In the genomic region with DNA sequence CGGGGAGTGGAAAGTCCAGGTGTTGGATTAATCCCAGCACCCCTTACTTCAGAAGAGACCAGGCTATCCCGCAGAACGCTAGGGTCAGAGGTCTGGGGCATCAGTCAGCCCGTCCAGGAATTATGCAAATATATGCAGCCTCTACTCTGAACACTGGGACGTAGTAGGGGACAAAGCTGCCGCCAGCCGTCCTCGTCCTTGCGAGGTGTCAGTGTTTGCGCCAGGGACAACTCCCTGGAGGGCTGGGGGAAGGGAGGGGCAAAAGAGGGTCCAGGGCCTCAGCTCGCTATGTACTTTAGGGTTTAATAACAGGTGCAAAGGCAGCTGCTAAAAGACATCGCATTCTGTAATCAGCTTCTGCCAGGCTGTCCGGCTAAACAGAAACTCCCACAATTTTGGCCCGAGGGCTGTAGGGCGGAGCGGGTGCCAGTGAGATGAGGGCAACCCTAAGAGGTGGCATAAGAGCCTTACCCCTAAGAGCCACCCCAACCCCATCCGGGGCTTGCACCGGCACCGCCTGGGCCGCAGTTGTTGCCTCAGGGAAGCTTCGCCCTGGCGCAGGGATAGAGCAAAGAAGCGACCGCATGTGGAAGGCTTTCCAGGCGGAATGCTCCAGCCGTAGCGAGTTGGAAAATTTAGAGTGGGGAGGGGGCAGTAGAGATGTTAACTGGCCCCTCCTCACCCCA, we compare ENCODE assay signal across 9 cellular contexts. TPM values are rescaled to one million over a fixed set of nuclear protein-coding genes. Genes with fewer than 3 reads are reported as not detected.
DNase-seq lines count a peak whose midpoint lies in the region; ATAC-seq, FAIRE-seq and TF ChIP-seq lines count a peak whose summit lies in the region.
"Had no signal": no experiment of that assay in that cellular context is flagged by ENCODE, and none has a peak within 500 bp of the region (broad histone marks: within the 10 kb centered on the region; RNA-seq: fewer than 3 reads in every experiment).

No MANE protein-coding gene starts in this region.

- no peak for DNase-seq in Calu3
- peak in 4 of 5 donors; percentile 55 to 75 (median 72) for DNase-seq in heart left ventricle
- DNase-seq in pancreas, result peak in 1 of 6 donors; percentile 18
- no peak for DNase-seq in progenitor cell of endocrine pancreas (ENCODE audit: low spot score, unreplicated experiment)
- DNase-seq in nucleus accumbens (lab: John Stamatoyannopoulos, UW), result no peak
- DNase-seq in DMS 273 treated with DMSO at 0.1 percent for 48 hours (lab: John Stamatoyannopoulos, UW), result no peak
- DNase-seq: SHP77 treated with DMSO at 0.1 percent for 48 hours had no signal

- H3K27me3 ChIP-seq in heart left ventricle (peaks cover 0 to 98% (median 5%) of the 10 kb centered on the region in 9 donors), pancreas (peaks cover 0 to 18% (median 6%) of the 10 kb centered on the region in 4 donors)

- CTCF ChIA-PET in Calu3 (lab: Charles Lee), result interaction anchor here (0.7 kb wide), 1 partner anchor 97 kb away, joined by 3 read pairs; no protein-coding TSS in a partner anchor

- H3K9me3 ChIP-seq in heart left ventricle (no peaks in the 10 kb centered on the region), pancreas (no peaks in the 10 kb centered on the region)

- WGBS in heart left ventricle, 4 donors, result 14 to 21% (median 15%) methylated on average over 21 to 27 of the region's 27 CpGs
- WGBS in pancreas, 2 donors, result 59 to 63% methylated on average over 27 of the region's 27 CpGs

- TF ChIP-seq CTCF in Calu3 (IDR thresholded peaks at IDR 0.05; ENCODE audit: unreplicated experiment) (no peak), VCaP (conservative IDR thresholded peaks at IDR 0.05) (no peak), heart left ventricle (IDR thresholded peaks at IDR 0.05) (peak in 1 of 12 donors; percentile 30), pancreas (IDR thresholded peaks at IDR 0.05) (no peak), progenitor cell of endocrine pancreas (IDR thresholded peaks at IDR 0.05; ENCODE audit: unreplicated experiment) (no peak)

- ATAC-seq in heart left ventricle (peak; percentile 17 to 33 (median 27)), pancreas (peak in 3 of 4 donors; percentile 4 to 8 (median 7)), GM21390 (IDR thresholded peaks at IDR 0.05; ENCODE audit: unreplicated experiment) (no peak)

- H3K27ac Mint-ChIP-seq in Calu3 (ENCODE audit: unreplicated experiment) (no peak overlapping the region), progenitor cell of endocrine pancreas (no peak overlapping the region)

- H3K9me3 Mint-ChIP-seq in Calu3 (ENCODE audit: low read depth, unreplicated experiment), result peaks cover 5% of the 10 kb centered on the region
- H3K9me3 Mint-ChIP-seq in progenitor cell of endocrine pancreas (ENCODE audit: low read depth), result no peaks in the 10 kb centered on the region

- TF ChIP-seq POLR2A in heart left ventricle (IDR thresholded peaks at IDR 0.05), result no peak

- no peak for FAIRE-seq in pancreas (lab: Jason Lieb, UNC)

- peak overlapping the region; percentile 9 to 95 (median 82) for H3K4me3 ChIP-seq in heart left ventricle
- H3K4me3 ChIP-seq in pancreas, result peak overlapping the region in 2 of 4 donors; percentile 31 to 47

- intact Hi-C loops in Calu3 (cut with micrococcal nuclease; ENCODE audit: unreplicated experiment) (no loop called here), heart left ventricle (cut with DNase I) (loop anchor here in 1 of 10 donors (5.0 kb wide), 1 partner anchor 631 kb away; no protein-coding TSS in a partner anchor), pancreas (cut with DNase I) (no loop called here)

- H3K4me3 Mint-ChIP-seq in Calu3 (ENCODE audit: low read depth, unreplicated experiment) (peak overlapping the region; percentile 67), progenitor cell of endocrine pancreas (ENCODE audit: low read depth) (no peak overlapping the region)

- no peaks in the 10 kb centered on the region for H3K4me1 Mint-ChIP-seq in Calu3 (ENCODE audit: low read depth, unreplicated experiment)
- H3K4me1 Mint-ChIP-seq in progenitor cell of endocrine pancreas (ENCODE audit: low read depth), result peaks cover 10% of the 10 kb centered on the region

- H3K36me3 Mint-ChIP-seq in Calu3 (ENCODE audit: insufficient read depth, unreplicated experiment), result no peaks in the 10 kb centered on the region
- no peaks in the 10 kb centered on the region for H3K36me3 Mint-ChIP-seq in progenitor cell of endocrine pancreas (ENCODE audit: insufficient read depth)

- H3K27ac ChIP-seq in VCaP, result peak overlapping the region; percentile 16; the same call in 1 of the 2 replicates
- peak overlapping the region; percentile 83 to 99 (median 95) for H3K27ac ChIP-seq in heart left ventricle
- peak overlapping the region in 2 of 4 donors; percentile 54 to 57 for H3K27ac ChIP-seq in pancreas

- no TSS peak for BruUV-seq in Calu3 (replicated peaks; lab: Mats Ljungman, UMichigan)

- H3K27me3 Mint-ChIP-seq in Calu3 (ENCODE audit: unreplicated experiment) (peaks cover 8% of the 10 kb centered on the region), progenitor cell of endocrine pancreas (peaks cover 98% of the 10 kb centered on the region)

- H3K4me1 ChIP-seq in heart left ventricle (peaks cover 0 to 58% (median 19%) of the 10 kb centered on the region in 12 donors), pancreas (no peaks in the 10 kb centered on the region)

- H3K36me3 ChIP-seq in heart left ventricle (peaks cover 0 to 7% (median 0%) of the 10 kb centered on the region in 9 donors), pancreas (no peaks in the 10 kb centered on the region)

RNA-seq across cellular contexts. Expression of gene HAND2, which starts 8.4 kb away (rescaled TPM):
- total RNA-seq in Calu3 (2022) (0.45 TPM in 1 of 2 replicates, not detected in the other), heart left ventricle (100 to 1,000 TPM in 8 of 9 donors, 10 to 100 TPM in 1; 89.3 to 188 (median 129) TPM), pancreas (10 to 100 TPM in 1 of 6 donors, 1 to 10 TPM in 5; 1.7 to 11.4 (median 2.7) TPM), progenitor cell of endocrine pancreas (2.5 and 3.9 TPM in 2 replicates)
- polyA plus RNA-seq in heart left ventricle (100 to 1,000 TPM in 1 of 2 donors, 10 to 100 TPM in 1; 72.8 to 105 TPM), pancreas (1 to 10 TPM; 3.8 to 5.0 TPM)

Comparison
In these comparisons a context has a peak if more than half of its experiments do, and no peak if none do; other contexts are left out.
1. DNase-seq: peak in heart left ventricle (4 of 5); none in Calu3 (single experiment), progenitor cell of endocrine pancreas (single experiment), nucleus accumbens (0 of 56) and DMS 273 treated with DMSO at 0.1 percent for 48 hours (single experiment).
2. RNA of gene HAND2, which starts 8.4 kb away (total RNA-seq): 89.3 to 188 TPM in heart left ventricle; 1.7 to 11.4 TPM in pancreas, 2.5 to 3.9 TPM in progenitor cell of endocrine pancreas and 0.45 TPM in Calu3; every median in the first group is over 4 times any median in the second.